In the genomic region with DNA sequence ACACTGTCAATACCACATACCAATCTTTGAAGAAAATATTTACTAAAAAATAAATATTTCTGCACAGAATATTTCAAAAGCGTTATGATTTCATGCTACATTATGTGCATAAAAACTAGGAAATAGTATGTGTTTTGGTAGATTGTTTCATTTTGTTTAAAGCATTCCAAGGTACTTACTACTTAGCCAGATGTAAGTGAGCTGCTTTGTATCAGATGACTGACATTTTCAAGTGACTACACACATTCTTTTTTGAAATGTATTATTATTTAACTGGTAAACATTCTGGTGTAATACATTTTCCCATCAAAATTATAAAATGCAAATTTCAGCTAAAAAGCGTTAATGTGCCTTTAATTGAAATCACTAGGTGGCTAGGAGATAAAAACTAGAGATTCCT, we compare ENCODE assay signal across 17 cellular contexts. TPM values are rescaled to one million over a fixed set of nuclear protein-coding genes. Genes with fewer than 3 reads are reported as not detected.
DNase-seq lines count a peak whose midpoint lies in the region; ATAC-seq and TF ChIP-seq lines count a peak whose summit lies in the region.
"Had no signal": no experiment of that assay in that cellular context is flagged by ENCODE, and none has a peak within 500 bp of the region (broad histone marks: within the 10 kb centered on the region; RNA-seq: fewer than 3 reads in every experiment).

No MANE protein-coding gene starts in this region.

- no peak overlapping the region for H3K4me3 Mint-ChIP-seq in naive thymus-derived CD4-positive, alpha-beta T cell
- H3K4me3 Mint-ChIP-seq: CD14-positive monocyte; CD4-positive, alpha-beta memory T cell; H9; IgD-negative memory B cell had no signal

- H3K36me3 ChIP-seq in adipocyte (ENCODE audit: control insufficient read depth, insufficient read depth, low read length, severe bottlenecking) (no peaks in the 10 kb centered on the region), adrenal gland (replicated peaks in 1 of 2) (no peaks in the 10 kb centered on the region)
- no peaks in the 10 kb centered on the region for H3K36me3 ChIP-seq in naive thymus-derived CD4-positive, alpha-beta T cell (ENCODE audit: control insufficient read depth in 2 of 3, insufficient read depth in 3 of 3, low read length in 3 of 3)
- H3K36me3 ChIP-seq: BLaER1 had no signal

- H3K9me3 Mint-ChIP-seq in naive thymus-derived CD4-positive, alpha-beta T cell = no peaks in the 10 kb centered on the region
- H3K9me3 Mint-ChIP-seq: CD14-positive monocyte; CD4-positive, alpha-beta memory T cell; H9; IgD-negative memory B cell had no signal

- no peak for TF ChIP-seq POLR2A in adrenal gland (IDR thresholded peaks at IDR 0.05)

- H3K4me3 ChIP-seq in adipocyte (ENCODE audit: low read length) (no peak overlapping the region), fibroblast of mammary gland (ENCODE audit: control insufficient read depth, low read depth, low read length) (no peak overlapping the region), adrenal gland (no peak overlapping the region)
- H3K4me3 ChIP-seq in naive thymus-derived CD4-positive, alpha-beta T cell (ENCODE audit: low read length) = no peak overlapping the region
- H3K4me3 ChIP-seq: BLaER1 had no signal

- 91 to 96% (median 94%) methylated on average over 2 of the region's 2 CpGs for WGBS in adrenal gland, 4 donors

- peaks cover 0 to 5% (median 3%) of the 10 kb centered on the region in 5 donors for H3K36me3 Mint-ChIP-seq in naive thymus-derived CD4-positive, alpha-beta T cell

- POLR2A ChIA-PET in naive thymus-derived CD4-positive, alpha-beta T cell (lab: Charles Lee) = no interaction called here

- H3K27me3 Mint-ChIP-seq in naive thymus-derived CD4-positive, alpha-beta T cell = no peaks in the 10 kb centered on the region
- H3K27me3 Mint-ChIP-seq: CD4-positive, alpha-beta memory T cell; IgD-negative memory B cell had no signal

- H3K9me3 ChIP-seq in adipocyte (ENCODE audit: control insufficient read depth, low read length) (no peaks in the 10 kb centered on the region), adrenal gland (replicated peaks in 1 of 3) (no peaks in the 10 kb centered on the region)
- H3K9me3 ChIP-seq in naive thymus-derived CD4-positive, alpha-beta T cell (ENCODE audit: control insufficient read depth in 2 of 3, low read length in 3 of 3) = no peaks in the 10 kb centered on the region
- H3K9me3 ChIP-seq: BLaER1 had no signal

- H3K27ac Mint-ChIP-seq in naive thymus-derived CD4-positive, alpha-beta T cell = no peak overlapping the region
- H3K27ac Mint-ChIP-seq: CD14-positive monocyte; CD4-positive, alpha-beta memory T cell; H9; IgD-negative memory B cell had no signal

- peaks cover 26% of the 10 kb centered on the region for H3K4me1 ChIP-seq in adipocyte (ENCODE audit: control insufficient read depth, insufficient read depth, low read length)
- no peaks in the 10 kb centered on the region for H3K4me1 ChIP-seq in adrenal gland (replicated peaks in 1 of 2)
- H3K4me1 ChIP-seq in naive thymus-derived CD4-positive, alpha-beta T cell (ENCODE audit: control insufficient read depth in 2 of 2, insufficient read depth in 2 of 2, low read length in 2 of 2) = no peaks in the 10 kb centered on the region
- H3K4me1 ChIP-seq: BLaER1 had no signal

- DNase-seq in ELR (ENCODE audit: low read depth) (peak; percentile 2), adipocyte (ENCODE audit: low read depth) (peak; percentile 41), fibroblast of mammary gland (ENCODE audit: low read depth) (peak; percentile 5), hepatic stellate cell (ENCODE audit: low spot score) (peak; percentile 0), adrenal gland (no peak), NCI-H1092 (lab: John Stamatoyannopoulos, UW) (no peak)
- no peak for DNase-seq in naive thymus-derived CD4-positive, alpha-beta T cell
- DNase-seq: 8988T; CD4-positive, alpha-beta memory T cell; DMS153; DMS79; GF-D8; H9 had no signal

- no peak for ATAC-seq in GM21786 (IDR thresholded peaks at IDR 0.05; ENCODE audit: unreplicated experiment)
- no peak for ATAC-seq in naive thymus-derived CD4-positive, alpha-beta T cell

- TF ChIP-seq CTCF in fibroblast of mammary gland (conservative IDR thresholded peaks at IDR 0.05; ENCODE audit: control insufficient read depth, insufficient read depth, low read depth, low read length) (no peak), adrenal gland (IDR thresholded peaks at IDR 0.05) (no peak)

- H3K9ac ChIP-seq in adipocyte (ENCODE audit: low read length) = no peak overlapping the region
- H3K9ac ChIP-seq: BLaER1 had no signal

- intact Hi-C loops in adrenal gland (cut with DNase I) = no loop called here
- intact Hi-C loops in naive thymus-derived CD4-positive, alpha-beta T cell (cut with micrococcal nuclease) = no loop called here

- CTCF ChIA-PET in naive thymus-derived CD4-positive, alpha-beta T cell (lab: Charles Lee) = no interaction called here

- no peak overlapping the region for H3K27ac ChIP-seq in adrenal gland
- H3K27ac ChIP-seq in naive thymus-derived CD4-positive, alpha-beta T cell (ENCODE audit: low read depth, low read length) = no peak overlapping the region
- H3K27ac ChIP-seq: BLaER1 had no signal

- H3K27me3 ChIP-seq in adipocyte (replicated peaks; ENCODE audit: control insufficient read depth, insufficient read depth, low read length) (no peaks in the 10 kb centered on the region), adrenal gland (no peaks in the 10 kb centered on the region)
- H3K27me3 ChIP-seq in naive thymus-derived CD4-positive, alpha-beta T cell (ENCODE audit: control insufficient read depth in 2 of 2, insufficient read depth in 2 of 2, low read length in 2 of 2) = no peaks in the 10 kb centered on the region
- H3K27me3 ChIP-seq: BLaER1 had no signal

- H3K4me1 Mint-ChIP-seq in naive thymus-derived CD4-positive, alpha-beta T cell = no peaks in the 10 kb centered on the region
- H3K4me1 Mint-ChIP-seq: CD4-positive, alpha-beta memory T cell; IgD-negative memory B cell had no signal

RNA-seq across cellular contexts. Expression of gene GCA, which starts 21.5 kb away (rescaled TPM):
- 10 to 100 TPM in 7 of 8 donors, 1 to 10 TPM in 1; 3.4 to 33.9 (median 21.7) TPM for total RNA-seq in adrenal gland
- polyA plus RNA-seq in adrenal gland = 10 to 100 TPM; 11.8 to 18.7 (median 12.9) TPM
- 10 to 100 TPM; 10.9 to 56.3 (median 13.4) TPM for total RNA-seq in naive thymus-derived CD4-positive, alpha-beta T cell
- 10 to 100 TPM; 17.7 to 17.9 TPM for polyA plus RNA-seq in naive thymus-derived CD4-positive, alpha-beta T cell

RNA-seq across cellular contexts. Expression of gene IFIH1, which starts 46.9 kb away (rescaled TPM):
- 10 to 100 TPM; 11.7 to 21.8 (median 15.8) TPM for total RNA-seq in adrenal gland
- polyA plus RNA-seq in adrenal gland = 10 to 100 TPM in 1 of 3 donors, 1 to 10 TPM in 2; 7.8 to 25.6 (median 9.3) TPM
- total RNA-seq in naive thymus-derived CD4-positive, alpha-beta T cell = 10 to 100 TPM; 20.6 to 77.9 (median 30.7) TPM
- 10 to 100 TPM; 14.5 to 18.4 TPM for polyA plus RNA-seq in naive thymus-derived CD4-positive, alpha-beta T cell

Comparison
In these comparisons a context has a peak if more than half of its experiments do, and no peak if none do; other contexts are left out.
1. DNase-seq: peak in ELR (single experiment), adipocyte (single experiment), fibroblast of mammary gland (single experiment) and hepatic stellate cell (single experiment); none in adrenal gland (0 of 7), NCI-H1092 (single experiment) and naive thymus-derived CD4-positive, alpha-beta T cell (0 of 9).